Comparison of ENCODE assay signal across 37 cellular contexts in genomic region chr9:83514767-83515166, GRCh38.
"Had no signal": no experiment of that assay in that cellular context is flagged by ENCODE, and none has a peak within 500 bp of the region (broad histone marks: within the 10 kb centered on the region; RNA-seq: fewer than 3 reads in every experiment).

No MANE protein-coding gene starts in this region.

- H3K27ac Mint-ChIP-seq: activated B cell treated with CpG ODN at 0.5 μM for 24 hours; activated CD4-positive, alpha-beta memory T cell treated with anti-CD3 and anti-CD28 coated beads for 36 hours; activated CD4-positive, alpha-beta T cell treated with anti-CD3 and anti-CD28 coated beads, Interleukin-2, amount 10 ng/mL, durations not matched to agents 24 days and 14 days; activated CD8-positive, alpha-beta T cell treated with anti-CD3 and anti-CD28 coated beads for 36 hours; activated naive CD4-positive, alpha-beta T cell treated with anti-CD3 and anti-CD28 coated beads for 36 hours; activated naive CD4-positive, alpha-beta T cell treated with anti-CD3 and anti-CD28 coated beads, Interleukin-2, amount 50 U/mL, for 72 hours; activated naive CD8-positive, alpha-beta T cell treated with anti-CD3 and anti-CD28 coated beads for 36 hours; activated T-cell treated with anti-CD3 and anti-CD28 coated beads, Interleukin-2, amount 50 U/mL, for 72 hours; activated T-helper 1 cell treated with anti-CD3 and anti-CD28 coated beads, Interleukin-12 subunit alpha, Interleukin-12 subunit beta, Interleukin-2, Interleukin-4 antibody, amounts not matched to agents 30 ng/mL and 10 ng/mL and 1 ng/mL, durations not matched to agents 14 hours and 24 hours and 36 hours; activated T-helper 17 cell treated with anti-CD3 and anti-CD28 coated beads, Interleukin-2, amount 50 U/mL, for 72 hours; T-helper 1 cell treated with Interleukin-12 subunit alpha and Interleukin-12 subunit beta and Interleukin-4 antibody, amounts not matched to agents 30 μg/mL and 1 μg/mL, for 36 hours; T-helper 2 cell treated with Interferon-gamma antibody and Interleukin-4, amounts not matched to agents 5 μg/mL and 100 μg/mL, for 36 hours had no signal

- H3K27me3 ChIP-seq: adrenal gland, body of pancreas, brain microvascular endothelial cell, breast epithelium had no signal

- H3K27me3 Mint-ChIP-seq: activated naive CD8-positive, alpha-beta T cell treated with anti-CD3 and anti-CD28 coated beads for 36 hours; activated T-helper 17 cell treated with anti-CD3 and anti-CD28 coated beads, Interleukin-2, amount 50 U/mL, for 72 hours had no signal

- H3K9me3 Mint-ChIP-seq: activated B cell treated with CpG ODN at 0.5 μM for 24 hours; activated CD4-positive, alpha-beta T cell treated with anti-CD3 and anti-CD28 coated beads, Interleukin-2, amount 10 ng/mL, durations not matched to agents 24 days and 14 days; activated naive CD4-positive, alpha-beta T cell treated with anti-CD3 and anti-CD28 coated beads, Interleukin-2, amount 50 U/mL, for 72 hours; activated T-cell treated with anti-CD3 and anti-CD28 coated beads, Interleukin-2, amount 50 U/mL, for 72 hours; activated T-helper 1 cell treated with anti-CD3 and anti-CD28 coated beads, Interleukin-12 subunit alpha, Interleukin-12 subunit beta, Interleukin-2, Interleukin-4 antibody, amounts not matched to agents 30 ng/mL and 10 ng/mL and 1 ng/mL, durations not matched to agents 14 hours and 24 hours and 36 hours; activated T-helper 17 cell treated with anti-CD3 and anti-CD28 coated beads, Interleukin-2, amount 50 U/mL, for 72 hours; T-helper 1 cell treated with Interleukin-12 subunit alpha and Interleukin-12 subunit beta and Interleukin-4 antibody, amounts not matched to agents 30 μg/mL and 1 μg/mL, for 36 hours; T-helper 2 cell treated with Interferon-gamma antibody and Interleukin-4, amounts not matched to agents 5 μg/mL and 100 μg/mL, for 36 hours had no signal

- H3K4me1 Mint-ChIP-seq: activated CD4-positive, alpha-beta T cell treated with anti-CD3 and anti-CD28 coated beads, Interleukin-2, amount 10 ng/mL, durations not matched to agents 24 days and 14 days; activated naive CD8-positive, alpha-beta T cell treated with anti-CD3 and anti-CD28 coated beads for 36 hours; activated T-helper 17 cell treated with anti-CD3 and anti-CD28 coated beads, Interleukin-2, amount 50 U/mL, for 72 hours had no signal

- DNase-seq: activated B cell treated with CpG ODN at 0.5 μM for 24 hours; activated CD4-positive, alpha-beta memory T cell treated with anti-CD3 and anti-CD28 coated beads for 36 hours; activated CD4-positive, alpha-beta T cell treated with anti-CD3 and anti-CD28 coated beads for 4 hours; activated CD4-positive, alpha-beta T cell treated with anti-CD3 and anti-CD28 coated beads, Interleukin-2, amount 10 ng/mL, durations not matched to agents 24 days and 14 days; activated CD4-positive, alpha-beta T cell treated with anti-CD3 and anti-CD28 coated beads, Interleukin-2, amount 50 U/mL, for 1 hour; activated CD4-positive, alpha-beta T cell treated with anti-CD3 and anti-CD28 coated beads, Interleukin-2, amount 50 U/mL, for 4 hours; activated CD4-positive, CD25-positive, alpha-beta regulatory T cell treated with anti-CD3 and anti-CD28 coated beads, Interleukin-2, amount 50 U/mL, for 72 hours; activated CD8-positive, alpha-beta memory T cell treated with anti-CD3 and anti-CD28 coated beads, Interleukin-2, amount 50 U/mL, for 4 hours; activated CD8-positive, alpha-beta T cell treated with anti-CD3 and anti-CD28 coated beads for 36 hours; activated effector memory CD4-positive, alpha-beta T cell treated with anti-CD3 and anti-CD28 coated beads, Interleukin-2, amount 50 U/mL, for 16 hours; activated gamma-delta T cell treated with Interleukin-2 at 50 U/mL for 16 hours; activated naive CD4-positive, alpha-beta T cell; activated naive CD4-positive, alpha-beta T cell treated with anti-CD3 and anti-CD28 coated beads for 36 hours; activated naive CD4-positive, alpha-beta T cell treated with anti-CD3 and anti-CD28 coated beads, Interleukin-2, amount 50 U/mL, for 16 hours; activated naive CD8-positive, alpha-beta T cell treated with anti-CD3 and anti-CD28 coated beads for 36 hours; activated T-cell treated with anti-CD3 and anti-CD28 coated beads for 4 hours; activated T-cell treated with anti-CD3 and anti-CD28 coated beads, Interleukin-2, amount 50 U/mL, for 1 hour; activated T-cell treated with anti-CD3 and anti-CD28 coated beads, Interleukin-2, amount 50 U/mL, for 4 hours; activated T-cell treated with anti-CD3 and anti-CD28 coated beads, Interleukin-2, amount 50 U/mL, for 72 hours; adrenal gland; amniotic stem cell; aorta; body of pancreas; brain microvascular endothelial cell; central memory CD4-positive, alpha-beta T cell; T-helper 1 cell; T-helper 2 cell; T-helper 9 cell had no signal

- H3K36me3 Mint-ChIP-seq: activated naive CD4-positive, alpha-beta T cell treated with anti-CD3 and anti-CD28 coated beads, Interleukin-2, amount 50 U/mL, for 72 hours had no signal

- H3K27ac ChIP-seq: adrenal gland, body of pancreas, brain microvascular endothelial cell, breast epithelium, VCaP had no signal

- H3K4me3 ChIP-seq: adrenal gland, body of pancreas, breast epithelium had no signal

- FAIRE-seq: astrocyte, TTC549 had no signal

- H3K36me3 ChIP-seq: adrenal gland, brain microvascular endothelial cell, breast epithelium had no signal

- ATAC-seq: activated CD8-positive, alpha-beta T cell treated with anti-CD3 and anti-CD28 coated beads for 36 hours; activated naive CD4-positive, alpha-beta T cell treated with anti-CD3 and anti-CD28 coated beads, Interleukin-2, amount 50 U/mL, for 72 hours; activated T-cell treated with anti-CD3 and anti-CD28 coated beads, Interleukin-2, amount 50 U/mL, for 4 hours; activated T-cell treated with anti-CD3 and anti-CD28 coated beads, Interleukin-2, amount 50 U/mL, for 72 hours; activated T-helper 17 cell treated with anti-CD3 and anti-CD28 coated beads, Interleukin-2, amount 50 U/mL, for 72 hours; body of pancreas had no signal

- H3K4me3 Mint-ChIP-seq: activated B cell treated with CpG ODN at 0.5 μM for 24 hours; activated CD4-positive, alpha-beta memory T cell treated with anti-CD3 and anti-CD28 coated beads for 36 hours; activated CD4-positive, alpha-beta T cell treated with anti-CD3 and anti-CD28 coated beads, Interleukin-2, amount 10 ng/mL, durations not matched to agents 24 days and 14 days; activated CD8-positive, alpha-beta T cell treated with anti-CD3 and anti-CD28 coated beads for 36 hours; activated naive CD4-positive, alpha-beta T cell treated with anti-CD3 and anti-CD28 coated beads for 36 hours; activated naive CD8-positive, alpha-beta T cell treated with anti-CD3 and anti-CD28 coated beads for 36 hours; activated T-cell treated with anti-CD3 and anti-CD28 coated beads, Interleukin-2, amount 50 U/mL, for 4 hours; activated T-cell treated with anti-CD3 and anti-CD28 coated beads, Interleukin-2, amount 50 U/mL, for 72 hours; activated T-helper 1 cell treated with anti-CD3 and anti-CD28 coated beads, Interleukin-12 subunit alpha, Interleukin-12 subunit beta, Interleukin-2, Interleukin-4 antibody, amounts not matched to agents 30 ng/mL and 10 ng/mL and 1 ng/mL, durations not matched to agents 14 hours and 24 hours and 36 hours; activated T-helper 17 cell treated with anti-CD3 and anti-CD28 coated beads, Interleukin-2, amount 50 U/mL, for 72 hours; T-helper 1 cell treated with Interleukin-12 subunit alpha and Interleukin-12 subunit beta and Interleukin-4 antibody, amounts not matched to agents 30 μg/mL and 1 μg/mL, for 36 hours; T-helper 2 cell treated with Interferon-gamma antibody and Interleukin-4, amounts not matched to agents 5 μg/mL and 100 μg/mL, for 36 hours had no signal

- H3K9me3 ChIP-seq: adrenal gland, body of pancreas, breast epithelium had no signal

- H3K4me1 ChIP-seq: adrenal gland, body of pancreas, breast epithelium had no signal
